Comparison of ENCODE assay signal across 20 cellular contexts in genomic region chr20:35007891-35008290, GRCh38. TPM values are rescaled to one million over a fixed set of nuclear protein-coding genes. Genes with fewer than 3 reads are reported as not detected.
DNase-seq lines count a peak whose midpoint lies in the region; ATAC-seq and TF ChIP-seq lines count a peak whose summit lies in the region.
"Had no signal": no experiment of that assay in that cellular context is flagged by ENCODE, and none has a peak within 500 bp of the region (broad histone marks: within the 10 kb centered on the region; RNA-seq: fewer than 3 reads in every experiment).

No MANE protein-coding gene starts in this region.

- no peak overlapping the region for H3K4me3 ChIP-seq in heart right ventricle
- no peak overlapping the region for H3K4me3 ChIP-seq in coronary artery
- no peak overlapping the region for H3K4me3 ChIP-seq in ovary
- H3K4me3 ChIP-seq in aorta (ENCODE audit: low read length in 2 of 2) = no peak overlapping the region

- TF ChIP-seq EP300 in ovary (IDR thresholded peaks at IDR 0.05) = no peak

- ATAC-seq in Right ventricle myocardium inferior (no peak), heart right ventricle (no peak), aorta (ENCODE audit: low FRiP score) (no peak), HG02938 (IDR thresholded peaks at IDR 0.05; ENCODE audit: unreplicated experiment) (no peak), GM19035 (IDR thresholded peaks at IDR 0.05; ENCODE audit: unreplicated experiment) (no peak), HG03139 (IDR thresholded peaks at IDR 0.05; ENCODE audit: unreplicated experiment) (no peak)
- ATAC-seq: natural killer cell had no signal

- peaks cover 3 to 100% (median 77%) of the 10 kb centered on the region in 9 donors for H3K36me3 ChIP-seq in heart right ventricle
- H3K36me3 ChIP-seq in ovary = no peaks in the 10 kb centered on the region
- H3K36me3 ChIP-seq in aorta (ENCODE audit: control insufficient read depth in 1 of 2, insufficient read depth in 2 of 2, low read length in 1 of 2) = peaks cover 5 to 20% of the 10 kb centered on the region in 2 donors

- no peak for TF ChIP-seq POLR2A in ovary (IDR thresholded peaks at IDR 0.05)

- H3K4me1 ChIP-seq in heart right ventricle (peaks cover 0 to 34% (median 4%) of the 10 kb centered on the region in 9 donors), ovary (ENCODE audit: insufficient read depth) (no peaks in the 10 kb centered on the region), aorta (ENCODE audit: control insufficient read depth in 1 of 2, insufficient read depth in 2 of 2, low read length in 2 of 2) (no peaks in the 10 kb centered on the region)

- intact Hi-C loops in Right ventricle myocardium inferior (cut with DNase I) (loop anchor here (5.0 kb wide), 1 partner anchor 136 kb away; the partner anchor contains the start of gene GGT7), heart right ventricle (cut with DNase I) (loop anchor here in 1 of 10 donors (5.0 kb wide), 1 partner anchor 136 kb away; the partner anchor contains the start of gene GGT7), ovary (cut with DNase I) (no loop called here), aorta (cut with DNase I) (no loop called here)

- 90 to 91% methylated on average over 12 of the region's 12 CpGs for WGBS in heart right ventricle, 2 donors
- WGBS in ovary, 3 donors = 86 to 88% (median 87%) methylated on average over 12 of the region's 12 CpGs
- WGBS in aorta, 2 donors = 87 to 88% methylated on average over 12 of the region's 12 CpGs

- TF ChIP-seq CTCF in heart right ventricle (IDR thresholded peaks at IDR 0.05) = no peak
- TF ChIP-seq CTCF in coronary artery (IDR thresholded peaks at IDR 0.05) = no peak
- no peak for TF ChIP-seq CTCF in ovary (IDR thresholded peaks at IDR 0.05)

- peak; percentile 22 for DNase-seq in Right ventricle myocardium inferior (ENCODE audit: missing footprints)
- DNase-seq in heart right ventricle = no peak
- DNase-seq in coronary artery (ENCODE audit: low spot score) = peak; percentile 46
- DNase-seq in ovary = peak in 4 of 5 donors; percentile 2 to 13 (median 10)
- DNase-seq in aorta = peak; percentile 34 to 56
- DNase-seq: activated CD4-positive, alpha-beta T cell treated with anti-CD3 and anti-CD28 coated beads for 4 hours; activated gamma-delta T cell treated with Interleukin-2 at 50 U/mL for 16 hours; DND-41; HFFc6; hippocampal formation; natural killer cell; NCI-H1092; NCI-H2081 treated with DMSO at 0.1 percent for 48 hours; NCI-H510A; RPMI8226; stimulated activated CD4-positive, alpha-beta T cell treated with anti-CD3 and anti-CD28 coated beads, Interleukin-4, amount 100 ng/mL, for 1 hour had no signal

- H3K27ac ChIP-seq in heart right ventricle (peak overlapping the region in 1 of 10 donors; percentile 31), coronary artery (peak overlapping the region in 1 of 2 donors; percentile 46), ovary (no peak overlapping the region), aorta (ENCODE audit: low read depth in 1 of 2, low read length in 2 of 2) (no peak overlapping the region)

- H3K27me3 ChIP-seq in heart right ventricle = no peaks in the 10 kb centered on the region
- no peaks in the 10 kb centered on the region for H3K27me3 ChIP-seq in ovary
- H3K27me3 ChIP-seq in aorta (ENCODE audit: control insufficient read depth in 1 of 2, insufficient read depth in 2 of 2, low read length in 1 of 2) = no peaks in the 10 kb centered on the region

- no peaks in the 10 kb centered on the region for H3K9me3 ChIP-seq in heart right ventricle
- no peaks in the 10 kb centered on the region for H3K9me3 ChIP-seq in ovary
- no peaks in the 10 kb centered on the region for H3K9me3 ChIP-seq in aorta (ENCODE audit: control insufficient read depth, low read length)

RNA-seq across cellular contexts. Expression of gene MYH7B, which starts 52.2 kb away (rescaled TPM):
- 230 TPM for total RNA-seq in Right ventricle myocardium inferior
- total RNA-seq in heart right ventricle = 100 to 1,000 TPM; 117 to 318 (median 182) TPM
- 100 to 1,000 TPM in 1 of 2 donors, 10 to 100 TPM in 1; 22.1 to 962 TPM for polyA plus RNA-seq in heart right ventricle
- total RNA-seq in ovary = 1 to 10 TPM in 4 of 7 donors, under 1 TPM in 3; 0.74 to 2.6 (median 1.1) TPM
- 1 to 10 TPM in 1 of 2 donors, under 1 TPM in 1; 0.30 to 2.3 TPM for polyA plus RNA-seq in ovary
- under 1 TPM; 0.57 to 0.88 TPM for total RNA-seq in aorta
- 1 to 10 TPM in 1 of 2 donors, under 1 TPM in 1; 0.13 to 4.6 TPM for polyA plus RNA-seq in aorta
- total RNA-seq: endothelial cell of umbilical vein had no signal

RNA-seq across cellular contexts. Expression of gene GSS, which starts 52.3 kb away (rescaled TPM):
- 17.6 TPM for total RNA-seq in Right ventricle myocardium inferior
- 10 to 100 TPM; 20.0 to 33.2 (median 24.7) TPM for total RNA-seq in heart right ventricle
- polyA plus RNA-seq in heart right ventricle = 10 to 100 TPM; 30.6 to 60.4 TPM
- 10 to 100 TPM; 14.5 to 35.3 (median 22.2) TPM for total RNA-seq in ovary
- polyA plus RNA-seq in ovary = 10 to 100 TPM; 19.8 to 42.0 TPM
- 10 to 100 TPM; 22.9 to 24.3 TPM for total RNA-seq in aorta
- polyA plus RNA-seq in aorta = 10 to 100 TPM; 12.9 to 31.5 TPM

Comparison
In these comparisons a context has a peak if more than half of its experiments do, and no peak if none do; other contexts are left out.
1. DNase-seq: peak in Right ventricle myocardium inferior (single experiment), coronary artery (single experiment), ovary (4 of 5) and aorta (2 of 2); none in heart right ventricle (0 of 2).
2. RNA of gene MYH7B, which starts 52.2 kb away (total RNA-seq): 230 TPM in Right ventricle myocardium inferior (single experiment) and 117 to 318 TPM in heart right ventricle; 0.74 to 2.6 TPM in ovary and 0.57 to 0.88 TPM in aorta; every median in the first group is over 10 times any median in the second.